11 cellular contexts compared by ENCODE assay signal in genomic region chr4:145828802-145829485, GRCh38.
DNase-seq lines count a peak whose midpoint lies in the region; ATAC-seq and TF ChIP-seq lines count a peak whose summit lies in the region.
"Had no signal": no experiment of that assay in that cellular context is flagged by ENCODE, and none has a peak within 500 bp of the region (broad histone marks: within the 10 kb centered on the region; RNA-seq: fewer than 3 reads in every experiment).

No MANE protein-coding gene starts in this region.

- H3K4me1 ChIP-seq in heart right ventricle: peaks cover 0 to 17% (median 6%) of the 10 kb centered on the region in 9 donors
- no peaks in the 10 kb centered on the region for H3K4me1 ChIP-seq in ovary (ENCODE audit: insufficient read depth)

- peak overlapping the region; percentile 86 for H3K27ac Mint-ChIP-seq in osteocyte (ENCODE audit: unreplicated experiment)

- DNase-seq in activated CD4-positive, alpha-beta T cell treated with anti-CD3 and anti-CD28 coated beads for 48 hours: peak; percentile 36
- no peak for DNase-seq in activated CD4-positive, alpha-beta T cell treated with anti-CD3 and anti-CD28 coated beads, Interleukin-2, amount 50 U/mL, for 48 hours
- no peak for DNase-seq in osteocyte (ENCODE audit: extremely low spot score, unreplicated experiment)
- DNase-seq in heart right ventricle: no peak
- no peak for DNase-seq in ovary
- DNase-seq in NCI-H1436 (lab: John Stamatoyannopoulos, UW): no peak
- DNase-seq: activated B cell treated with CpG ODN at 0.5 μM for 24 hours had no signal

- H3K36me3 ChIP-seq in heart right ventricle (peaks cover 0 to 13% (median 0%) of the 10 kb centered on the region in 9 donors), ovary (no peaks in the 10 kb centered on the region)
- H3K36me3 ChIP-seq: thoracic aorta had no signal

- H3K27ac ChIP-seq in heart right ventricle (peak overlapping the region in 1 of 10 donors; percentile 28), ovary (no peak overlapping the region)

- H3K4me1 Mint-ChIP-seq in osteocyte (ENCODE audit: unreplicated experiment): peaks cover 15% of the 10 kb centered on the region

- H3K27me3 ChIP-seq in heart right ventricle (no peaks in the 10 kb centered on the region), ovary (no peaks in the 10 kb centered on the region)

- no peak for TF ChIP-seq POLR2A in ovary (IDR thresholded peaks at IDR 0.05)

- no peaks in the 10 kb centered on the region for H3K9me3 Mint-ChIP-seq in osteocyte (ENCODE audit: unreplicated experiment)
- H3K9me3 Mint-ChIP-seq: activated B cell treated with CpG ODN at 0.5 μM for 24 hours had no signal

- ATAC-seq in GM21825 (IDR thresholded peaks at IDR 0.05; ENCODE audit: unreplicated experiment) (peak; percentile 75), HG03520 (IDR thresholded peaks at IDR 0.05; ENCODE audit: unreplicated experiment) (peak; percentile 81), heart right ventricle (no peak)
- ATAC-seq: sciatic nerve had no signal

- intact Hi-C loops in heart right ventricle (cut with DNase I): loop anchor here in 1 of 10 donors (10.0 kb wide), 1 partner anchor 204 kb away; no protein-coding TSS in a partner anchor
- intact Hi-C loops in ovary (cut with DNase I): no loop called here

- no peak for TF ChIP-seq EP300 in ovary (IDR thresholded peaks at IDR 0.05)

- H3K36me3 Mint-ChIP-seq in osteocyte (ENCODE audit: unreplicated experiment): peaks cover 10% of the 10 kb centered on the region

- H3K4me3 Mint-ChIP-seq in osteocyte (ENCODE audit: unreplicated experiment): no peak overlapping the region
- H3K4me3 Mint-ChIP-seq: activated B cell treated with CpG ODN at 0.5 μM for 24 hours had no signal

- no peak overlapping the region for H3K4me3 ChIP-seq in heart right ventricle
- H3K4me3 ChIP-seq in ovary: no peak overlapping the region
- H3K4me3 ChIP-seq: thoracic aorta had no signal

- TF ChIP-seq CTCF in osteocyte (IDR thresholded peaks at IDR 0.05) (no peak), heart right ventricle (IDR thresholded peaks at IDR 0.05) (no peak), ovary (IDR thresholded peaks at IDR 0.05) (no peak)

- 80 to 83% methylated on average over 3 of the region's 3 CpGs for WGBS in heart right ventricle, 2 donors
- WGBS in ovary, 3 donors: 77 to 80% (median 80%) methylated on average over 3 of the region's 3 CpGs

- H3K9me3 ChIP-seq in heart right ventricle: no peaks in the 10 kb centered on the region
- no peaks in the 10 kb centered on the region for H3K9me3 ChIP-seq in ovary
- H3K9me3 ChIP-seq: thoracic aorta had no signal

- H3K27me3 Mint-ChIP-seq in osteocyte (ENCODE audit: unreplicated experiment): no peaks in the 10 kb centered on the region
- H3K27me3 Mint-ChIP-seq: activated B cell treated with CpG ODN at 0.5 μM for 24 hours had no signal

Comparison
In these comparisons a context has a peak if more than half of its experiments do, and no peak if none do; other contexts are left out.
1. ATAC-seq: peak in GM21825 (single experiment) and HG03520 (single experiment); none in heart right ventricle (0 of 8).